ENCODE assay signal across 9 cellular contexts in genomic region chr4:2806392-2807355, GRCh38. TPM values are rescaled to one million over a fixed set of nuclear protein-coding genes. Genes with fewer than 3 reads are reported as not detected.
A peak's percentile ranks its signal among the peaks of the same experiment; 100 is the strongest.
DNase-seq lines count a peak whose midpoint lies in the region; ATAC-seq, FAIRE-seq and TF ChIP-seq lines count a peak whose summit lies in the region.
"Had no signal": no experiment of that assay in that cellular context is flagged by ENCODE, and none has a peak within 500 bp of the region (broad histone marks: within the 10 kb centered on the region; RNA-seq: fewer than 3 reads in every experiment).

No MANE protein-coding gene starts in this region.

- peak overlapping the region; percentile 49; the same call in 1 of the 2 replicates for H3K23ac ChIP-seq in IMR-90 (ENCODE audit: low read depth, low read length)

- H3K14ac ChIP-seq in IMR-90 (replicated peaks; ENCODE audit: low read depth, low read length) = peak overlapping the region; percentile 48; the same call in 1 of the 2 replicates

- dilution Hi-C loops in IMR-90 (cut with HindIII; ENCODE audit: low sequenced_read_pairs, unreplicated experiment) = no loop called here

- H3K56ac ChIP-seq in IMR-90 (ENCODE audit: extremely low read depth, insufficient read depth, low read length) = no peak overlapping the region

- CTCF ChIA-PET in IMR-90 (lab: Yijun Ruan, JAX) = no interaction called here

- intact Hi-C loops in IMR-90 (cut with micrococcal nuclease) = no loop called here

- no peak overlapping the region for H3K4me2 ChIP-seq in IMR-90 (ENCODE audit: low read depth, low read length)

- H3K79me1 ChIP-seq in IMR-90 (ENCODE audit: low read depth in 1 of 2, low read length in 2 of 2) = peaks cover 0 to 61% of the 10 kb centered on the region in 2 experiments

- H4K91ac ChIP-seq in IMR-90 (ENCODE audit: insufficient read depth, low read depth, low read length) = no peak overlapping the region; the same call in 1 of the 2 replicates

- peak overlapping the region; percentile 14; the same call in 1 of the 2 replicates for H2BK20ac ChIP-seq in IMR-90 (ENCODE audit: low read depth, low read length)

- H3K27ac ChIP-seq in IMR-90 (ENCODE audit: insufficient read depth, low read length) (peak overlapping the region; percentile 8; the same call in 1 of the 2 replicates), caudate nucleus (ENCODE audit: low read depth, low read length) (peak overlapping the region; percentile 62), small intestine (ENCODE audit: low read depth in 1 of 2, low read length in 1 of 2) (peak overlapping the region; percentile 70 to 83)

- peak overlapping the region; percentile 75 for H2AK9ac ChIP-seq in IMR-90 (replicated peaks; ENCODE audit: low read depth, low read length, poor library complexity)

- POLR2A ChIA-PET in IMR-90 (lab: Charles Lee; ENCODE audit: unreplicated experiment) = no interaction called here

- WGBS in IMR-90 (ENCODE audit: extremely low coverage in 2 of 2, insufficient read length in 1 of 2), 2 experiments = 45% methylated on average over 10 of the region's 27 CpGs; no CpG with 5 or more reads in 1 of the 2 experiments
- 42 to 51% (median 50%) methylated on average over 27 of the region's 27 CpGs for WGBS in small intestine, 3 donors

- peak; percentile 79 for ATAC-seq in IMR-90 (ENCODE audit: low read depth)
- peak; percentile 59 for ATAC-seq in left lobe of liver
- ATAC-seq in HG03095 (IDR thresholded peaks at IDR 0.05; ENCODE audit: unreplicated experiment) = no peak

- H2BK15ac ChIP-seq in IMR-90 (ENCODE audit: low read depth, low read length) = no peak overlapping the region

- no peak for FAIRE-seq in small intestine (lab: Jason Lieb, UNC)

- BruUV-seq in IMR-90 (replicated peaks; lab: Mats Ljungman, UMichigan) = no TSS peak

- no peak overlapping the region for H4K8ac ChIP-seq in IMR-90 (ENCODE audit: low read depth in 2 of 2, low read length in 2 of 2)

- H2AK5ac ChIP-seq in IMR-90 (ENCODE audit: low read depth, low read length) = no peak overlapping the region

- H4K5ac ChIP-seq in IMR-90 (ENCODE audit: low read depth, low read length) = no peak overlapping the region; the same call in 1 of the 2 replicates

- H3K4me1 ChIP-seq in IMR-90 (ENCODE audit: control insufficient read depth, insufficient read depth, low read length) (peaks cover 15% of the 10 kb centered on the region), small intestine (ENCODE audit: control insufficient read depth in 2 of 2, insufficient read depth in 1 of 2, low read depth in 1 of 2, low read length in 1 of 2) (peaks cover 11 to 28% of the 10 kb centered on the region in 2 donors)

- peaks cover 11% of the 10 kb centered on the region; the same call in 1 of the 2 replicates for H4K20me1 ChIP-seq in IMR-90 (ENCODE audit: insufficient read depth, low read length)

- TF ChIP-seq CTCF in IMR-90 (conservative IDR thresholded peaks at IDR 0.05; ENCODE audit: low read depth, low read length) = no peak

- no peak overlapping the region for H3K4me3 ChIP-seq in IMR-90 (ENCODE audit: insufficient read depth, low read depth, low read length)
- H3K4me3 ChIP-seq in small intestine (ENCODE audit: low read depth in 1 of 2, low read length in 2 of 2) = no peak overlapping the region

- in situ Hi-C loops in IMR-90 (cut with MboI; ENCODE audit: low sequenced_read_pairs) = no loop called here

- H3K9me1 ChIP-seq in IMR-90 (ENCODE audit: insufficient read depth, low read length) = peaks cover 8% of the 10 kb centered on the region

- H2AFZ ChIP-seq in IMR-90 (replicated peaks; ENCODE audit: low read length, poor library complexity) = peak overlapping the region; percentile 33

- peak overlapping the region; percentile 46; the same call in 1 of the 2 replicates for H3K4ac ChIP-seq in IMR-90 (ENCODE audit: low read depth, low read length)

- H2BK120ac ChIP-seq in IMR-90 (ENCODE audit: low read depth, low read length) = peak overlapping the region; percentile 29; the same call in 1 of the 2 replicates

- H2BK5ac ChIP-seq in IMR-90 (ENCODE audit: low read depth, low read length, poor library complexity, severe bottlenecking) = no peak overlapping the region

- H3K36me3 ChIP-seq in IMR-90 (ENCODE audit: control insufficient read depth, insufficient read depth, low read length) = 0 out of 2 replicates have a peak, but pooled peaks cover 2% of the 10 kb centered on the region
- H3K36me3 ChIP-seq in small intestine (ENCODE audit: control insufficient read depth in 2 of 2, insufficient read depth in 2 of 2, low read length in 2 of 2) = no peaks in the 10 kb centered on the region

- DNase-seq in IMR-90 = peak; percentile 55
- peak in 29 of 61 donors; percentile 22 to 67 (median 40) for DNase-seq in caudate nucleus (lab: John Stamatoyannopoulos, UW)
- DNase-seq in left lobe of liver (ENCODE audit: low spot score) = no peak
- DNase-seq in small intestine = peak; percentile 79
- no peak for DNase-seq in activated CD4-positive, CD25-positive, alpha-beta regulatory T cell treated with anti-CD3 and anti-CD28 coated beads, Interleukin-2, amount 50 U/mL, for 72 hours
- no peak for DNase-seq in T1000 (lab: John Stamatoyannopoulos, UW)
- no peak for DNase-seq in iPS-NIHi7 (ENCODE audit: extremely low spot score)
- DNase-seq: effector CD4-positive, alpha-beta T cell had no signal

- no peak for TF ChIP-seq RAD21 in IMR-90 (IDR thresholded peaks at IDR 0.05; ENCODE audit: low read length)

- no peak for TF ChIP-seq POLR2A in IMR-90 (IDR thresholded peaks at IDR 0.05; ENCODE audit: low read depth, low read length)

- H3K27me3 ChIP-seq in IMR-90 (ENCODE audit: control insufficient read depth, insufficient read depth, low read length) = no peaks in the 10 kb centered on the region
- no peaks in the 10 kb centered on the region for H3K27me3 ChIP-seq in small intestine (ENCODE audit: control insufficient read depth in 2 of 2, insufficient read depth in 2 of 2, low read length in 2 of 2)

- no peaks in the 10 kb centered on the region for H3K9me3 ChIP-seq in IMR-90 (ENCODE audit: control insufficient read depth, insufficient read depth, low read length)
- H3K9me3 ChIP-seq in small intestine (ENCODE audit: control insufficient read depth, low read depth) = no peaks in the 10 kb centered on the region

- no peak overlapping the region for H3K9ac ChIP-seq in IMR-90 (ENCODE audit: low read depth, low read length)

- no peak overlapping the region; the same call in 1 of the 2 replicates for H3K18ac ChIP-seq in IMR-90 (ENCODE audit: low read depth, low read length)

TF ChIP-seq in IMR-90, 13 proteins besides CTCF, POLR2A, EP300 and RAD21:
- TF ChIP-seq CHD1 (IDR thresholded peaks at IDR 0.05; ENCODE audit: low read depth, low read length) (no peak), MAFK (IDR thresholded peaks at IDR 0.05; ENCODE audit: low read depth, low read length) (no peak), RCOR1 (IDR thresholded peaks at IDR 0.05; ENCODE audit: insufficient replicate concordance, low read length) (no peak), ELK1 (IDR thresholded peaks at IDR 0.05; ENCODE audit: borderline replicate concordance, low read depth, low read length) (no peak), BHLHE40 (IDR thresholded peaks at IDR 0.05; ENCODE audit: low read depth, low read length) (peak; percentile 89), RFX5 (IDR thresholded peaks at IDR 0.05; ENCODE audit: low read depth, low read length) (no peak), MXI1 (IDR thresholded peaks at IDR 0.05; ENCODE audit: borderline replicate concordance, low read depth, low read length) (peak; percentile 74; the same call in 1 of the 2 replicates), NFE2L2 (IDR thresholded peaks at IDR 0.05; ENCODE audit: low read depth, low read length) (no peak), SMC3 (IDR thresholded peaks at IDR 0.05; ENCODE audit: low read depth, low read length) (no peak), USF2 (IDR thresholded peaks at IDR 0.05; ENCODE audit: low read depth, low read length) (0 out of 2 replicates have a peak, but pooled peaks have one; percentile 37), MAZ (IDR thresholded peaks at IDR 0.05; ENCODE audit: borderline replicate concordance, low read depth, low read length) (no peak), CEBPB (IDR thresholded peaks at IDR 0.05; ENCODE audit: low read depth, low read length) (no peak), FOS (IDR thresholded peaks at IDR 0.05; ENCODE audit: low read depth, low read length) (no peak)

RNA-seq across cellular contexts. Expression of gene SH3BP2, which starts 13.8 kb away (rescaled TPM):
- total RNA-seq in IMR-90 (2012; rRNA removed) (8.9 and 9.0 TPM in 2 replicates), left lobe of liver (59.8 TPM)
- polyA plus RNA-seq in IMR-90 (2012; rRNA removed) (37.2 and 45.3 TPM in 2 replicates), small intestine (10 to 100 TPM in 2 of 3 donors, 1 to 10 TPM in 1; 8.9 to 33.7 (median 13.4) TPM)
- polyA plus RNA-seq in IMR-90 (2012; cell fraction: cytosol; rRNA removed) = 20.8 and 21.2 TPM in 2 replicates
- 229 and 480 TPM in 2 replicates for polyA plus RNA-seq in IMR-90 (2012; cell fraction: nucleus; rRNA removed; ENCODE audit: low replicate concordance)

RNA-seq across cellular contexts. Expression of gene ADD1, which starts 37.0 kb away (rescaled TPM):
- total RNA-seq in IMR-90 (2012; rRNA removed) (117 and 122 TPM in 2 replicates), left lobe of liver (113 TPM)
- polyA plus RNA-seq in IMR-90 (2012; rRNA removed) (190 and 215 TPM in 2 replicates), small intestine (100 to 1,000 TPM; 158 to 262 (median 180) TPM)
- polyA plus RNA-seq in IMR-90 (2012; cell fraction: cytosol; rRNA removed) = 170 and 354 TPM in 2 replicates
- polyA plus RNA-seq in IMR-90 (2012; cell fraction: nucleus; rRNA removed; ENCODE audit: low replicate concordance) = 291 and 369 TPM in 2 replicates

RNA-seq across cellular contexts. Expression of gene TNIP2, which starts 50.5 kb away (rescaled TPM):
- 33.3 and 36.9 TPM in 2 replicates for total RNA-seq in IMR-90 (2012; rRNA removed)
- polyA plus RNA-seq in IMR-90 (2012; rRNA removed) = 38.5 and 46.1 TPM in 2 replicates
- polyA plus RNA-seq in IMR-90 (2012; cell fraction: cytosol; rRNA removed) = 48.6 and 56.4 TPM in 2 replicates
- 120 and 143 TPM in 2 replicates for polyA plus RNA-seq in IMR-90 (2012; cell fraction: nucleus; rRNA removed; ENCODE audit: low replicate concordance)
- total RNA-seq in left lobe of liver = 13.1 TPM
- polyA plus RNA-seq in small intestine = 100 to 1,000 TPM in 1 of 3 donors, 10 to 100 TPM in 2; 50.8 to 109 (median 69.7) TPM

Comparison
In these comparisons a context has a peak if more than half of its experiments do, and no peak if none do; other contexts are left out.
1. DNase-seq: peak in IMR-90 (single experiment) and small intestine (single experiment); none in left lobe of liver (single experiment), activated CD4-positive, CD25-positive, alpha-beta regulatory T cell treated with anti-CD3 and anti-CD28 coated beads, Interleukin-2, amount 50 U/mL, for 72 hours (single experiment), T1000 (single experiment) and iPS-NIHi7 (single experiment).
2. H3K27ac ChIP-seq: peak in every context shown above with its lines; median percentile 76 in small intestine; 62 in caudate nucleus; 8 in IMR-90.